In genomic region chr20:63699466-63700198, GRCh38 we compare ENCODE assay signal across 8 cellular contexts. TPM values are rescaled to one million over a fixed set of nuclear protein-coding genes. Genes with fewer than 3 reads are reported as not detected.
DNase-seq lines count a peak whose midpoint lies in the region; ATAC-seq and TF ChIP-seq lines count a peak whose summit lies in the region.
"Had no signal": no experiment of that assay in that cellular context is flagged by ENCODE, and none has a peak within 500 bp of the region (broad histone marks: within the 10 kb centered on the region; RNA-seq: fewer than 3 reads in every experiment).

No MANE protein-coding gene starts in this region.

- H3K27me3 ChIP-seq in HUES6 (ENCODE audit: control insufficient read depth, insufficient read depth, low read length) (no peaks in the 10 kb centered on the region), stomach smooth muscle (ENCODE audit: control insufficient read depth in 1 of 2, insufficient read depth in 2 of 2, low read length in 2 of 2) (no peaks in the 10 kb centered on the region)

- peaks cover 10% of the 10 kb centered on the region for H3K36me3 ChIP-seq in HUES6 (ENCODE audit: control insufficient read depth, insufficient read depth, low read length)
- peaks cover 6 to 9% of the 10 kb centered on the region in 2 donors for H3K36me3 ChIP-seq in stomach smooth muscle (ENCODE audit: control insufficient read depth in 2 of 2, insufficient read depth in 2 of 2, low read length in 2 of 2)

- H3K4me3 ChIP-seq in HUES6 (ENCODE audit: low read depth, low read length) (no peak overlapping the region), stomach smooth muscle (ENCODE audit: low read length in 2 of 2) (no peak overlapping the region)

- intact Hi-C loops in left ventricle myocardium superior (cut with micrococcal nuclease), result no loop called here

- ATAC-seq in left ventricle myocardium superior (no peak), GM19395 (IDR thresholded peaks at IDR 0.05; ENCODE audit: unreplicated experiment) (no peak), GM18505 (IDR thresholded peaks at IDR 0.05; ENCODE audit: unreplicated experiment) (no peak)

- peaks cover 15% of the 10 kb centered on the region for H3K4me1 Mint-ChIP-seq in activated naive CD4-positive, alpha-beta T cell treated with anti-CD3 and anti-CD28 coated beads, Interleukin-2, amount 50 U/mL, for 24 hours

- H3K4me1 ChIP-seq in HUES6 (ENCODE audit: control insufficient read depth, insufficient read depth, low read length) (peaks cover 32% of the 10 kb centered on the region), stomach smooth muscle (ENCODE audit: control insufficient read depth, insufficient read depth, low read length) (peaks cover 28% of the 10 kb centered on the region)

- H3K27ac ChIP-seq in HUES6 (ENCODE audit: low read depth, low read length), result 0 out of 2 replicates have a peak overlapping the region, but pooled peaks have one; percentile 57
- peak overlapping the region; percentile 31 for H3K27ac ChIP-seq in stomach smooth muscle (ENCODE audit: low read length)

- TF ChIP-seq POLR2A in GM18505 (IDR thresholded peaks at IDR 0.05; ENCODE audit: borderline replicate concordance, extremely low read depth, insufficient read depth, insufficient read length), result no peak

- peak overlapping the region; percentile 8 for H3K27ac Mint-ChIP-seq in activated naive CD4-positive, alpha-beta T cell treated with anti-CD3 and anti-CD28 coated beads, Interleukin-2, amount 50 U/mL, for 24 hours

- H3K9ac ChIP-seq in HUES6 (ENCODE audit: low read length) (peak overlapping the region; percentile 25), stomach smooth muscle (ENCODE audit: low read length in 2 of 2) (no peak overlapping the region)

- H3K27me3 Mint-ChIP-seq in activated naive CD4-positive, alpha-beta T cell treated with anti-CD3 and anti-CD28 coated beads, Interleukin-2, amount 50 U/mL, for 24 hours, result no peaks in the 10 kb centered on the region

- H3K9me3 Mint-ChIP-seq in activated naive CD4-positive, alpha-beta T cell treated with anti-CD3 and anti-CD28 coated beads, Interleukin-2, amount 50 U/mL, for 24 hours, result no peaks in the 10 kb centered on the region

- DNase-seq in left ventricle myocardium superior (peak; percentile 34), MV-4-11 (lab: John Stamatoyannopoulos, UW) (no peak)
- DNase-seq: NCI-H2029 treated with DMSO at 0.1 percent for 48 hours had no signal

- H3K9me3 ChIP-seq in HUES6 (ENCODE audit: control insufficient read depth, insufficient read depth, low read depth, low read length) (no peaks in the 10 kb centered on the region), stomach smooth muscle (ENCODE audit: control insufficient read depth in 2 of 2, low read length in 2 of 2) (no peaks in the 10 kb centered on the region)

- H3K36me3 Mint-ChIP-seq in activated naive CD4-positive, alpha-beta T cell treated with anti-CD3 and anti-CD28 coated beads, Interleukin-2, amount 50 U/mL, for 24 hours, result peaks cover 1% of the 10 kb centered on the region

- no peak overlapping the region for H3K4me3 Mint-ChIP-seq in activated naive CD4-positive, alpha-beta T cell treated with anti-CD3 and anti-CD28 coated beads, Interleukin-2, amount 50 U/mL, for 24 hours

RNA-seq across cellular contexts. Expression of gene TNFRSF6B, which starts 3.2 kb away (rescaled TPM):
- total RNA-seq in left ventricle myocardium superior, result 0.64 TPM

RNA-seq across cellular contexts. Expression of gene ARFRP1, which starts 8.1 kb away (rescaled TPM):
- total RNA-seq in left ventricle myocardium superior, result 46.5 TPM

RNA-seq across cellular contexts. Expression of gene ZGPAT, which starts 8.2 kb away (rescaled TPM):
- 16.2 TPM for total RNA-seq in left ventricle myocardium superior

RNA-seq across cellular contexts. Expression of gene LIME1, which starts 36.8 kb away (rescaled TPM):
- 2.7 TPM for total RNA-seq in left ventricle myocardium superior

RNA-seq across cellular contexts. Expression of gene SLC2A4RG, which starts 39.9 kb away (rescaled TPM):
- 104 TPM for total RNA-seq in left ventricle myocardium superior
